11 cellular contexts compared by ENCODE assay signal in the genomic region with DNA sequence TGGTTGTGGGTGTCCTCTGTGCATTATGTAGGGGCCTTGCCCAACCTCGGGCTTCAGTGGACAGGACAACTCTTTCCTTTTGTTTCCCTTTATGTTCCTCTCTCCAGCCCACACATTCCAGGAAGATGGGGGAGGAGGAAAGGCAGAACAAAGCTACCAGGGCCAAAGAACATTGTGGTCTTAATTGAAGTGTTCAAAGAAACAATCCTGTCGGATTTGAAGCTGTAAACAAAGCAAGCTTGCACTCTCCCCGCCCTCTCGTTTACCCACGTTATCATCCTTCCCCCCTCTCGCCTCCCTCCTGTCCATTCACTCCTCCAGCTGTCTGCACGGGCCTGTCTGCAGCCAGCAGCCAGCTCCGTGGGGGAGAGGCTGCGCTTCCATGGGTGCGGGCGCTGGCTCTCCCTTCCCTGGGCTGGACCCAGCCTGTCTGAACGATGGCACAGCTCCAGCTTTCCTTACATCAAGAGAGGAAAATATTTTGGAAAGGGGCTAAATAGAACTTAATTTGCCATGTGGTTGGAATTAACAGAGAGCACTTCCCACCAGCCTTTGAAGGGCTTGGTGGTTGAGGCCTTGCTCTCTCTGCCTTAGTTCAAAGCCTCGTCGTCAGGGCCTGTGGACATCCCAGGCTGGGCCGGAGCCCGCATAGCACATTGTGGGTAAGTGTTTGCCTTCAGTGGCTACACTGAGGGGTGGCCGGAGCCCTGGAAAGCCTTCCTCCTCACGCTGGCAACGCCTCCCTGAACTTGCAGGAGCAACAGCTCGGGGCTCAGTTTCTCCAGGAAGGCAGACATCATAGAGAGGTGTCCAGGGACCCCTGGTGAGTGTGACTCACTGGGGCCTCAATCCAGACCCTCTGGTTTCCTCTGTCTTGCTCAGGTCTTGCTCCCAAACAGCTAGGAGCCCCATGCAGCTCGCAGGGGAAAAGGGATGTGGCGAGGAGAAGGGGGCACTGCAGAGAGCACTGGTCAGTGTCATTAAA.
DNase-seq lines count a peak whose midpoint lies in the region; ATAC-seq, FAIRE-seq and TF ChIP-seq lines count a peak whose summit lies in the region.
"Had no signal": no experiment of that assay in that cellular context is flagged by ENCODE, and none has a peak within 500 bp of the region (broad histone marks: within the 10 kb centered on the region; RNA-seq: fewer than 3 reads in every experiment).

No MANE protein-coding gene starts in this region.

- CTCF ChIA-PET in mammary epithelial cell (lab: Charles Lee; ENCODE audit: low non-redundant PET): no interaction called here
- CTCF ChIA-PET in activated CD4-positive, alpha-beta memory T cell treated with anti-CD3 and anti-CD28 coated beads for 36 hours (lab: Charles Lee): no interaction called here

- H4K20me1 ChIP-seq in mammary epithelial cell (ENCODE audit: insufficient read depth, low read length): no peaks in the 10 kb centered on the region
- H4K20me1 ChIP-seq in keratinocyte (ENCODE audit: control insufficient read depth, extremely low read depth, insufficient read depth, low read length): no peaks in the 10 kb centered on the region

- peak; percentile 11 for TF ChIP-seq EP300 in stomach (IDR thresholded peaks at IDR 0.05)

- no peak overlapping the region for H3K9ac ChIP-seq in mammary epithelial cell (ENCODE audit: insufficient read depth, low read length)
- H3K9ac ChIP-seq in keratinocyte (ENCODE audit: control insufficient read depth, extremely low read depth, insufficient read depth, low read length): no peak overlapping the region
- H3K9ac ChIP-seq in colonic mucosa (ENCODE audit: low read depth in 2 of 2, low read length in 2 of 2): peak overlapping the region in 1 of 2 donors; percentile 24

- BruUV-seq in mammary epithelial cell (replicated peaks; lab: Mats Ljungman, UMichigan): no TSS peak

- DNase-seq in NCI-H146 treated with DMSO at 0.1 percent for 48 hours (lab: John Stamatoyannopoulos, UW; ENCODE audit: unreplicated experiment) (peak; percentile 63), mammary epithelial cell (no peak), keratinocyte (ENCODE audit: low read depth, low spot score) (no peak), stomach (peak; percentile 33), colonic mucosa (no peak), HT-29 (ENCODE audit: low spot score) (no peak)
- DNase-seq in activated CD4-positive, alpha-beta memory T cell treated with anti-CD3 and anti-CD28 coated beads for 36 hours: no peak

- H3K9me1 ChIP-seq in keratinocyte (ENCODE audit: control insufficient read depth, extremely low read depth, insufficient read depth, low read length): no peaks in the 10 kb centered on the region

- H3K27ac Mint-ChIP-seq in activated CD4-positive, alpha-beta memory T cell treated with anti-CD3 and anti-CD28 coated beads for 36 hours: no peak overlapping the region
- H3K27ac Mint-ChIP-seq: dendritic cell treated with granulocyte-macrophage colony-stimulating factor and Interleukin-4, amounts not matched to agents 40 ng/mL and 50 ng/mL, for 4 days; T-cell had no signal

- H3K27ac ChIP-seq in mammary epithelial cell (ENCODE audit: insufficient read depth, low read depth, low read length) (no peak overlapping the region), keratinocyte (ENCODE audit: control insufficient read depth, insufficient read depth, low read length) (no peak overlapping the region), stomach (peak overlapping the region in 3 of 5 donors; percentile 30 to 51 (median 36)), colonic mucosa (no peak overlapping the region)
- H3K27ac ChIP-seq: HL-60 had no signal

- H3K27me3 ChIP-seq in mammary epithelial cell (ENCODE audit: insufficient read depth, low read length) (no peaks in the 10 kb centered on the region), keratinocyte (ENCODE audit: control insufficient read depth, extremely low read depth, insufficient read depth, low read length) (no peaks in the 10 kb centered on the region), stomach (no peaks in the 10 kb centered on the region), colonic mucosa (no peaks in the 10 kb centered on the region)

- no peak for TF ChIP-seq CTCF in mammary epithelial cell (conservative IDR thresholded peaks at IDR 0.05 in 1 of 2, IDR thresholded peaks at IDR 0.05 in 1 of 2; ENCODE audit: extremely low read depth in 1 of 2, insufficient read depth in 1 of 2, low read depth in 1 of 2, low read length in 2 of 2)
- no peak for TF ChIP-seq CTCF in keratinocyte (optimal IDR thresholded peaks at IDR 0.05 in 1 of 3, IDR thresholded peaks at IDR 0.05 in 1 of 3, conservative IDR thresholded peaks at IDR 0.05 in 1 of 3; ENCODE audit: extremely low read depth in 1 of 3, insufficient read depth in 2 of 3, low read length in 3 of 3)
- TF ChIP-seq CTCF in stomach (IDR thresholded peaks at IDR 0.05): no peak
- TF ChIP-seq CTCF in colonic mucosa (IDR thresholded peaks at IDR 0.05): no peak

- peak; percentile 84 for FAIRE-seq in keratinocyte (lab: Jason Lieb, UNC)

- H3K4me3 ChIP-seq in mammary epithelial cell (replicated peaks in 1 of 3; ENCODE audit: insufficient read depth in 1 of 3, low read depth in 2 of 3, low read length in 3 of 3): no peak overlapping the region
- no peak overlapping the region for H3K4me3 ChIP-seq in keratinocyte (ENCODE audit: control insufficient read depth in 2 of 3, extremely low read depth in 1 of 3, insufficient read depth in 2 of 3, low read depth in 1 of 3, low read length in 3 of 3)
- no peak overlapping the region for H3K4me3 ChIP-seq in stomach
- no peak overlapping the region for H3K4me3 ChIP-seq in colonic mucosa

- no peaks in the 10 kb centered on the region for H3K9me3 Mint-ChIP-seq in activated CD4-positive, alpha-beta memory T cell treated with anti-CD3 and anti-CD28 coated beads for 36 hours
- H3K9me3 Mint-ChIP-seq: dendritic cell treated with granulocyte-macrophage colony-stimulating factor and Interleukin-4, amounts not matched to agents 40 ng/mL and 50 ng/mL, for 4 days; T-cell had no signal

- H3K79me2 ChIP-seq in mammary epithelial cell (ENCODE audit: insufficient read depth, low read length): no peaks in the 10 kb centered on the region
- no peaks in the 10 kb centered on the region for H3K79me2 ChIP-seq in keratinocyte (ENCODE audit: control insufficient read depth, insufficient read depth, low read length)

- no peaks in the 10 kb centered on the region for H3K36me3 Mint-ChIP-seq in activated CD4-positive, alpha-beta memory T cell treated with anti-CD3 and anti-CD28 coated beads for 36 hours
- H3K36me3 Mint-ChIP-seq: T-cell had no signal

- in situ Hi-C loops in mammary epithelial cell (cut with MboI; ENCODE audit: low sequenced_read_pairs in 2 of 2): no loop called here

- peaks cover 38% of the 10 kb centered on the region for H3K4me1 ChIP-seq in mammary epithelial cell (ENCODE audit: insufficient read depth, low read length)
- H3K4me1 ChIP-seq in keratinocyte (ENCODE audit: control insufficient read depth, extremely low read depth, insufficient read depth, low read length): peaks cover 34% of the 10 kb centered on the region
- H3K4me1 ChIP-seq in stomach: peaks cover 24 to 69% (median 51%) of the 10 kb centered on the region in 4 donors
- H3K4me1 ChIP-seq in colonic mucosa: no peaks in the 10 kb centered on the region

- intact Hi-C loops in mammary epithelial cell (cut with micrococcal nuclease): no loop called here
- intact Hi-C loops in stomach (cut with DNase I; ENCODE audit: low total_unique reads): no loop called here
- intact Hi-C loops in colonic mucosa (cut with DNase I): no loop called here
- intact Hi-C loops in activated CD4-positive, alpha-beta memory T cell treated with anti-CD3 and anti-CD28 coated beads for 36 hours (cut with micrococcal nuclease): no loop called here

- no peaks in the 10 kb centered on the region for H3K9me3 ChIP-seq in mammary epithelial cell (replicated peaks; ENCODE audit: insufficient read depth, low read length)
- H3K9me3 ChIP-seq in keratinocyte (ENCODE audit: control insufficient read depth, low read depth, low read length): no peaks in the 10 kb centered on the region
- no peaks in the 10 kb centered on the region for H3K9me3 ChIP-seq in stomach
- no peaks in the 10 kb centered on the region for H3K9me3 ChIP-seq in colonic mucosa

- H3K4me1 Mint-ChIP-seq in activated CD4-positive, alpha-beta memory T cell treated with anti-CD3 and anti-CD28 coated beads for 36 hours (ENCODE audit: low read depth): no peaks in the 10 kb centered on the region

- no peak for ATAC-seq in HG02571 (IDR thresholded peaks at IDR 0.05; ENCODE audit: unreplicated experiment)
- ATAC-seq: T-cell had no signal

- H3K4me3 Mint-ChIP-seq in activated CD4-positive, alpha-beta memory T cell treated with anti-CD3 and anti-CD28 coated beads for 36 hours: no peak overlapping the region
- H3K4me3 Mint-ChIP-seq: dendritic cell treated with granulocyte-macrophage colony-stimulating factor and Interleukin-4, amounts not matched to agents 40 ng/mL and 50 ng/mL, for 4 days; T-cell had no signal

- POLR2A ChIA-PET in activated CD4-positive, alpha-beta memory T cell treated with anti-CD3 and anti-CD28 coated beads for 36 hours (lab: Charles Lee): no interaction called here

- no peaks in the 10 kb centered on the region for H3K36me3 ChIP-seq in mammary epithelial cell (ENCODE audit: insufficient read depth, low read length)
- no peaks in the 10 kb centered on the region for H3K36me3 ChIP-seq in keratinocyte (ENCODE audit: control insufficient read depth in 2 of 2, extremely low read depth in 1 of 2, insufficient read depth in 2 of 2, low read length in 2 of 2)
- no peaks in the 10 kb centered on the region for H3K36me3 ChIP-seq in stomach
- no peaks in the 10 kb centered on the region for H3K36me3 ChIP-seq in colonic mucosa

- H3K4me2 ChIP-seq in mammary epithelial cell (ENCODE audit: insufficient read depth, low read depth, low read length) (peak overlapping the region; percentile 29), keratinocyte (ENCODE audit: control insufficient read depth, extremely low read depth, insufficient read depth, low read depth, low read length) (peak overlapping the region; percentile 41)

- H2AFZ ChIP-seq in mammary epithelial cell (ENCODE audit: low read depth, low read length): peak overlapping the region; percentile 62
- H2AFZ ChIP-seq in keratinocyte (ENCODE audit: control insufficient read depth, low read length): peak overlapping the region; percentile 84

- no peak for TF ChIP-seq POLR2A in stomach (IDR thresholded peaks at IDR 0.05)

- peaks cover 1% of the 10 kb centered on the region for H3K27me3 Mint-ChIP-seq in activated CD4-positive, alpha-beta memory T cell treated with anti-CD3 and anti-CD28 coated beads for 36 hours

- 33% methylated on average over 19 of the region's 22 CpGs for WGBS in mammary epithelial cell (ENCODE audit: low coverage, missing lambda C conversion rate)
- 40 to 49% (median 43%) methylated on average over 22 of the region's 22 CpGs for WGBS in stomach, 5 donors

- dilution Hi-C loops in mammary epithelial cell (cut with HindIII; ENCODE audit: low sequenced_read_pairs) (no loop called here), keratinocyte (cut with MboI; ENCODE audit: extremely low pct_ligation_motif_present, low sequenced_read_pairs) (no loop called here)

Comparison
In these comparisons a context has a peak if more than half of its experiments do, and no peak if none do; other contexts are left out.
1. DNase-seq: peak in NCI-H146 treated with DMSO at 0.1 percent for 48 hours (single experiment) and stomach (single experiment); none in mammary epithelial cell (single experiment), keratinocyte (single experiment), colonic mucosa (single experiment), HT-29 (single experiment) and activated CD4-positive, alpha-beta memory T cell treated with anti-CD3 and anti-CD28 coated beads for 36 hours (single experiment).
2. H3K27ac ChIP-seq: peak in stomach (3 of 5); none in mammary epithelial cell (single experiment), keratinocyte (single experiment) and colonic mucosa (single experiment).